Comparison of ENCODE assay signal across 1 cellular context in genomic region chr19:41859618-41860418, GRCh38.
A peak's percentile ranks its signal among the peaks of the same experiment; 100 is the strongest.
TF ChIP-seq lines count a peak whose summit lies in the region.

RPS19 (plus strand) TSS chr19:41860255; CDS start chr19:41860775, 520 bp downstream.

TF ChIP-seq in A549, 52 proteins besides CTCF, POLR2A, EP300 and RAD21 (continued from another document):
- peak; percentile 99 for TF ChIP-seq REST (IDR thresholded peaks at IDR 0.05)
- TF ChIP-seq POLR2AphosphoS2 (conservative IDR thresholded peaks at IDR 0.05; ENCODE audit: low read length) = no peak
- no peak for TF ChIP-seq EHMT2 (IDR thresholded peaks at IDR 0.05; ENCODE audit: low read depth)
- TF ChIP-seq NPAS2 (CRISPR knock-in tag; IDR thresholded peaks at IDR 0.05; ENCODE audit: borderline replicate concordance) = no peak; the same call in 1 of the 2 replicates
- TF ChIP-seq ZFP36 (IDR thresholded peaks at IDR 0.05; ENCODE audit: borderline replicate concordance, partially characterized antibody) = no peak
- no peak for TF ChIP-seq FOSB (CRISPR knock-in tag; IDR thresholded peaks at IDR 0.05)
- no peak for TF ChIP-seq HES2 (IDR thresholded peaks at IDR 0.05)
- TF ChIP-seq MAZ (IDR thresholded peaks at IDR 0.05; ENCODE audit: borderline replicate concordance, low read depth, low read length) = peak; percentile 93; the same call in 1 of the 2 replicates
- no peak for TF ChIP-seq ZSCAN20 (CRISPR knock-in tag; IDR thresholded peaks at IDR 0.05)
- TF ChIP-seq KDM1A (IDR thresholded peaks at IDR 0.05; ENCODE audit: low read depth) = no peak
- TF ChIP-seq, protein P1, sequence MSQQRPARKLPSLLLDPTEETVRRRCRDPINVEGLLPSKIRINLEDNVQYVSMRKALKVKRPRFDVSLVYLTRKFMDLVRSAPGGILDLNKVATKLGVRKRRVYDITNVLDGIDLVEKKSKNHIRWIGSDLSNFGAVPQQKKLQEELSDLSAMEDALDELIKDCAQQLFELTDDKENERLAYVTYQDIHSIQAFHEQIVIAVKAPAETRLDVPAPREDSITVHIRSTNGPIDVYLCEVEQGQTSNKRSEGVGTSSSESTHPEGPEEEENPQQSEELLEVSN (IDR thresholded peaks at IDR 0.05; ENCODE audit: borderline replicate concordance, low read depth) = peak; percentile 43; the same call in 1 of the 2 replicates
- TF ChIP-seq MAFK (IDR thresholded peaks at IDR 0.05; ENCODE audit: partially characterized antibody) = no peak
- peak; percentile 52; the same call in 1 of the 2 replicates for TF ChIP-seq TFCP2L1 (CRISPR knock-in tag; IDR thresholded peaks at IDR 0.05)
- TF ChIP-seq USF2 (IDR thresholded peaks at IDR 0.05) = no peak
- TF ChIP-seq GATA3 (IDR thresholded peaks at IDR 0.05; ENCODE audit: borderline replicate concordance) = peak; percentile 96
- no peak for TF ChIP-seq RNF2 (IDR thresholded peaks at IDR 0.05; ENCODE audit: borderline replicate concordance, low read depth)
- peak; percentile 10; the same call in 1 of the 2 replicates for TF ChIP-seq PBX3 (IDR thresholded peaks at IDR 0.05)
- TF ChIP-seq HOXA7 (CRISPR knock-in tag; IDR thresholded peaks at IDR 0.05) = no peak
- TF ChIP-seq BCL3 (IDR thresholded peaks at IDR 0.05) = peak; percentile 100
- no peak for TF ChIP-seq JUNB (IDR thresholded peaks at IDR 0.05)
- TF ChIP-seq MYC (IDR thresholded peaks at IDR 0.05; ENCODE audit: borderline replicate concordance, low read length) = peak; percentile 99
- TF ChIP-seq, protein P2, sequence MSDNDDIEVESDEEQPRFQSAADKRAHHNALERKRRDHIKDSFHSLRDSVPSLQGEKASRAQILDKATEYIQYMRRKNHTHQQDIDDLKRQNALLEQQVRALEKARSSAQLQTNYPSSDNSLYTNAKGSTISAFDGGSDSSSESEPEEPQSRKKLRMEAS (IDR thresholded peaks at IDR 0.05) = peak; percentile 91
